25 cellular contexts compared by ENCODE assay signal in genomic region chr1:37814257-37814656, GRCh38. TPM values are rescaled to one million over a fixed set of nuclear protein-coding genes. Genes with fewer than 3 reads are reported as not detected.
DNase-seq lines count a peak whose midpoint lies in the region; ATAC-seq, FAIRE-seq and TF ChIP-seq lines count a peak whose summit lies in the region.
"Had no signal": no experiment of that assay in that cellular context is flagged by ENCODE, and none has a peak within 500 bp of the region (broad histone marks: within the 10 kb centered on the region; RNA-seq: fewer than 3 reads in every experiment).

No MANE protein-coding gene starts in this region.

- peaks cover 13% of the 10 kb centered on the region for H3F3A ChIP-seq in neural progenitor cell (ENCODE audit: low read depth)

- peaks cover 9% of the 10 kb centered on the region for H3K4me1 Mint-ChIP-seq in astrocyte (ENCODE audit: low read depth, unreplicated experiment)
- peaks cover 18% of the 10 kb centered on the region for H3K4me1 Mint-ChIP-seq in neural progenitor cell
- H3K4me1 Mint-ChIP-seq in naive thymus-derived CD4-positive, alpha-beta T cell: peaks cover 5 to 22% (median 13%) of the 10 kb centered on the region in 7 donors

- H3K4me2 ChIP-seq in astrocyte (ENCODE audit: low read length) (no peak overlapping the region), neural progenitor cell (no peak overlapping the region)
- H3K4me2 ChIP-seq: SK-N-SH had no signal

- H4K20me1 ChIP-seq in astrocyte (ENCODE audit: insufficient read depth, low read length) (peaks cover 49% of the 10 kb centered on the region), neural progenitor cell (ENCODE audit: low read depth) (peaks cover 32% of the 10 kb centered on the region)

- H3K9me3 Mint-ChIP-seq in astrocyte (ENCODE audit: unreplicated experiment): no peaks in the 10 kb centered on the region
- H3K9me3 Mint-ChIP-seq in neural progenitor cell: no peaks in the 10 kb centered on the region
- no peaks in the 10 kb centered on the region for H3K9me3 Mint-ChIP-seq in naive thymus-derived CD4-positive, alpha-beta T cell
- H3K9me3 Mint-ChIP-seq: activated B cell treated with CpG ODN at 0.5 μM for 24 hours; activated CD4-positive, alpha-beta memory T cell treated with anti-CD3 and anti-CD28 coated beads, Interleukin-2, amount 10 ng/mL, durations not matched to agents 7 days and 5 days; CD4-positive, alpha-beta T cell; T-helper 2 cell treated with Interferon-gamma antibody and Interleukin-4, amounts not matched to agents 5 μg/mL and 100 μg/mL, for 36 hours had no signal

- no peak for TF ChIP-seq CTCF in astrocyte (IDR thresholded peaks at IDR 0.05; ENCODE audit: insufficient read depth, low read depth, low read length)
- no peak for TF ChIP-seq CTCF in neural progenitor cell (IDR thresholded peaks at IDR 0.05)

- no peak for ATAC-seq in naive thymus-derived CD4-positive, alpha-beta T cell
- ATAC-seq: left ventricle myocardium superior, mucosa of descending colon had no signal

- peaks cover 24% of the 10 kb centered on the region for H3K36me3 Mint-ChIP-seq in astrocyte (ENCODE audit: low read depth, unreplicated experiment)
- peaks cover 17% of the 10 kb centered on the region for H3K36me3 Mint-ChIP-seq in neural progenitor cell
- H3K36me3 Mint-ChIP-seq in naive thymus-derived CD4-positive, alpha-beta T cell: peaks cover 0 to 20% (median 4%) of the 10 kb centered on the region in 5 donors

- H2AFZ ChIP-seq in astrocyte (ENCODE audit: low read depth, low read length) (no peak overlapping the region), neural progenitor cell (replicated peaks) (no peak overlapping the region)

- H3K27me3 ChIP-seq in astrocyte (ENCODE audit: insufficient read depth, low read length) (no peaks in the 10 kb centered on the region), skeletal muscle tissue (ENCODE audit: control insufficient read depth in 3 of 3, insufficient read depth in 3 of 3, low read length in 3 of 3) (no peaks in the 10 kb centered on the region), neural progenitor cell (no peaks in the 10 kb centered on the region)
- H3K27me3 ChIP-seq in naive thymus-derived CD4-positive, alpha-beta T cell (ENCODE audit: control insufficient read depth in 2 of 2, insufficient read depth in 2 of 2, low read length in 2 of 2): no peaks in the 10 kb centered on the region
- H3K27me3 ChIP-seq: tibial artery had no signal

- CTCF ChIA-PET in naive thymus-derived CD4-positive, alpha-beta T cell (lab: Charles Lee): no interaction called here

- peak; percentile 93 for DNase-seq in NCI-H526 treated with DMSO at 0.1 percent for 48 hours (lab: John Stamatoyannopoulos, UW)
- DNase-seq in astrocyte (ENCODE audit: low read depth): no peak
- DNase-seq in head of caudate nucleus: peak in 24 of 42 donors; percentile 15 to 70 (median 44)
- DNase-seq in neural progenitor cell (ENCODE audit: low spot score): no peak
- DNase-seq in naive thymus-derived CD4-positive, alpha-beta T cell: no peak
- no peak for DNase-seq in DMS53 treated with DMSO at 0.1 percent for 48 hours (lab: John Stamatoyannopoulos, UW; ENCODE audit: unreplicated experiment)
- DNase-seq: activated B cell treated with CpG ODN at 0.5 μM for 24 hours; activated CD4-positive, alpha-beta memory T cell treated with anti-CD3 and anti-CD28 coated beads, Interleukin-2, amount 10 ng/mL, durations not matched to agents 7 days and 5 days; activated naive CD4-positive, alpha-beta T cell; activated T-cell treated with anti-CD3 and anti-CD28 coated beads, Interleukin-2, amount 50 U/mL, for 1 hour; CD4-positive, alpha-beta T cell; DMS53; GF-D8; KBM-7; left ventricle myocardium superior; mucosa of descending colon; NCI-H146; NCI-H510A treated with DMSO at 0.1 percent for 48 hours; SK-N-SH; stimulated activated CD4-positive, alpha-beta T cell treated with anti-CD3 and anti-CD28 coated beads, Interleukin-1b, Interleukin-23, amount 100 ng/mL, for 48 hours; tibial artery had no signal

- H3K27ac ChIP-seq in astrocyte (ENCODE audit: low read depth, low read length): no peak overlapping the region
- H3K27ac ChIP-seq in skeletal muscle tissue (ENCODE audit: low read depth, low read length): peak overlapping the region; percentile 5
- no peak overlapping the region for H3K27ac ChIP-seq in neural progenitor cell
- no peak overlapping the region for H3K27ac ChIP-seq in naive thymus-derived CD4-positive, alpha-beta T cell (ENCODE audit: low read depth, low read length)
- H3K27ac ChIP-seq: prostate gland, skin epidermis, tibial artery had no signal

- FAIRE-seq in astrocyte (lab: Jason Lieb, UNC): no peak

- no peaks in the 10 kb centered on the region for H3K27me3 Mint-ChIP-seq in astrocyte (ENCODE audit: low read depth, unreplicated experiment)
- H3K27me3 Mint-ChIP-seq in neural progenitor cell (ENCODE audit: insufficient read depth, low read depth): peaks cover 8% of the 10 kb centered on the region
- H3K27me3 Mint-ChIP-seq in naive thymus-derived CD4-positive, alpha-beta T cell: no peaks in the 10 kb centered on the region
- H3K27me3 Mint-ChIP-seq: activated B cell treated with CpG ODN at 0.5 μM for 24 hours; activated CD4-positive, alpha-beta memory T cell treated with anti-CD3 and anti-CD28 coated beads, Interleukin-2, amount 10 ng/mL, durations not matched to agents 7 days and 5 days; CD4-positive, alpha-beta T cell had no signal

- H3K4me3 Mint-ChIP-seq in astrocyte (ENCODE audit: unreplicated experiment): no peak overlapping the region
- H3K4me3 Mint-ChIP-seq in neural progenitor cell: no peak overlapping the region
- H3K4me3 Mint-ChIP-seq in naive thymus-derived CD4-positive, alpha-beta T cell: no peak overlapping the region
- H3K4me3 Mint-ChIP-seq: activated B cell treated with CpG ODN at 0.5 μM for 24 hours; activated CD4-positive, alpha-beta memory T cell treated with anti-CD3 and anti-CD28 coated beads, Interleukin-2, amount 10 ng/mL, durations not matched to agents 7 days and 5 days; CD4-positive, alpha-beta T cell; T-helper 2 cell treated with Interferon-gamma antibody and Interleukin-4, amounts not matched to agents 5 μg/mL and 100 μg/mL, for 36 hours had no signal

- peaks cover 8% of the 10 kb centered on the region for H3K4me1 ChIP-seq in astrocyte (ENCODE audit: insufficient read depth, low read length)
- H3K4me1 ChIP-seq in skeletal muscle tissue (ENCODE audit: control insufficient read depth in 3 of 3, insufficient read depth in 3 of 3, low read length in 3 of 3): peaks cover 21 to 25% (median 24%) of the 10 kb centered on the region in 3 donors
- peaks cover 5% of the 10 kb centered on the region for H3K4me1 ChIP-seq in neural progenitor cell
- peaks cover 0 to under 1% of the 10 kb centered on the region in 2 donors for H3K4me1 ChIP-seq in naive thymus-derived CD4-positive, alpha-beta T cell (ENCODE audit: control insufficient read depth in 2 of 2, insufficient read depth in 2 of 2, low read length in 2 of 2)

- H3K4me3 ChIP-seq in astrocyte (ENCODE audit: insufficient read depth, low read depth, low read length): no peak overlapping the region
- peak overlapping the region in 1 of 3 donors; percentile 26 for H3K4me3 ChIP-seq in skeletal muscle tissue (ENCODE audit: low read length in 3 of 3)
- no peak overlapping the region for H3K4me3 ChIP-seq in neural progenitor cell
- no peak overlapping the region for H3K4me3 ChIP-seq in naive thymus-derived CD4-positive, alpha-beta T cell (ENCODE audit: low read length)
- H3K4me3 ChIP-seq: mucosa of descending colon, prostate gland, skin epidermis, tibial artery had no signal

- H3K27ac Mint-ChIP-seq in astrocyte (ENCODE audit: unreplicated experiment) (peak overlapping the region; percentile 58), neural progenitor cell (no peak overlapping the region)
- no peak overlapping the region for H3K27ac Mint-ChIP-seq in naive thymus-derived CD4-positive, alpha-beta T cell
- H3K27ac Mint-ChIP-seq: activated B cell treated with CpG ODN at 0.5 μM for 24 hours; activated CD4-positive, alpha-beta memory T cell treated with anti-CD3 and anti-CD28 coated beads, Interleukin-2, amount 10 ng/mL, durations not matched to agents 7 days and 5 days; CD4-positive, alpha-beta T cell; T-helper 2 cell treated with Interferon-gamma antibody and Interleukin-4, amounts not matched to agents 5 μg/mL and 100 μg/mL, for 36 hours had no signal

- no peak overlapping the region for H3K9ac ChIP-seq in astrocyte (ENCODE audit: low read length)
- H3K9ac ChIP-seq in skeletal muscle tissue (ENCODE audit: low read depth in 1 of 3, low read length in 3 of 3): peak overlapping the region in 2 of 3 donors; percentile 59 to 78
- H3K9ac ChIP-seq in neural progenitor cell: no peak overlapping the region
- H3K9ac ChIP-seq: SK-N-SH had no signal

- H3K79me2 ChIP-seq in astrocyte (ENCODE audit: insufficient read depth, low read length) (peaks cover 35% of the 10 kb centered on the region), neural progenitor cell (ENCODE audit: low read depth) (peaks cover 17% of the 10 kb centered on the region)

- H3K9me3 ChIP-seq in astrocyte (ENCODE audit: insufficient read depth, low read depth, low read length): no peaks in the 10 kb centered on the region
- H3K9me3 ChIP-seq in skeletal muscle tissue (ENCODE audit: control insufficient read depth in 3 of 3, low read length in 3 of 3): no peaks in the 10 kb centered on the region
- no peaks in the 10 kb centered on the region for H3K9me3 ChIP-seq in neural progenitor cell (ENCODE audit: low read depth)
- no peaks in the 10 kb centered on the region for H3K9me3 ChIP-seq in naive thymus-derived CD4-positive, alpha-beta T cell (ENCODE audit: control insufficient read depth in 2 of 3, low read length in 3 of 3)
- H3K9me3 ChIP-seq: mucosa of descending colon, prostate gland, SK-N-SH, tibial artery had no signal

- peaks cover 6% of the 10 kb centered on the region for H3K36me3 ChIP-seq in astrocyte (ENCODE audit: insufficient read depth, low read length)
- peaks cover 12 to 27% (median 23%) of the 10 kb centered on the region in 3 donors for H3K36me3 ChIP-seq in skeletal muscle tissue (ENCODE audit: control insufficient read depth in 3 of 3, insufficient read depth in 3 of 3, low read length in 3 of 3)
- peaks cover 3% of the 10 kb centered on the region for H3K36me3 ChIP-seq in neural progenitor cell
- peaks cover 0 to 35% (median 4%) of the 10 kb centered on the region in 3 experiments for H3K36me3 ChIP-seq in naive thymus-derived CD4-positive, alpha-beta T cell (ENCODE audit: control insufficient read depth in 2 of 3, insufficient read depth in 3 of 3, low read length in 3 of 3)
- H3K36me3 ChIP-seq: prostate gland had no signal

- intact Hi-C loops in head of caudate nucleus (cut with DNase I): no loop called here
- intact Hi-C loops in naive thymus-derived CD4-positive, alpha-beta T cell (cut with micrococcal nuclease): no loop called here

- POLR2A ChIA-PET in naive thymus-derived CD4-positive, alpha-beta T cell (lab: Charles Lee): interaction anchor here (0.6 kb wide), 1 partner anchor 22 kb away, joined by 3 read pairs; no protein-coding TSS in a partner anchor

RNA-seq across cellular contexts. Expression of gene YRDC, which starts 6.2 kb away (rescaled TPM):
- total RNA-seq in astrocyte (25.9 and 28.1 TPM in 2 replicates), skeletal muscle tissue (7.3 TPM), neural progenitor cell (ENCODE audit: low replicate concordance) (12.9 and 17.4 TPM in 2 replicates)
- total RNA-seq in naive thymus-derived CD4-positive, alpha-beta T cell: 10 to 100 TPM; 13.1 to 30.6 (median 22.3) TPM
- 10 to 100 TPM; 13.4 to 17.0 TPM for polyA plus RNA-seq in naive thymus-derived CD4-positive, alpha-beta T cell

RNA-seq across cellular contexts. Expression of gene C1orf122, which starts 6.7 kb away (rescaled TPM):
- total RNA-seq in astrocyte: 69.6 and 70.0 TPM in 2 replicates
- 9.4 TPM for total RNA-seq in skeletal muscle tissue
- total RNA-seq in neural progenitor cell (ENCODE audit: low replicate concordance): 17.7 and 35.7 TPM in 2 replicates
- total RNA-seq in naive thymus-derived CD4-positive, alpha-beta T cell: 10 to 100 TPM; 11.4 to 20.6 (median 11.7) TPM
- 10 to 100 TPM; 24.8 to 26.4 TPM for polyA plus RNA-seq in naive thymus-derived CD4-positive, alpha-beta T cell

RNA-seq across cellular contexts. Expression of gene MANEAL, which starts 20.6 kb away (rescaled TPM):
- total RNA-seq in astrocyte: 0.67 and 1.4 TPM in 2 replicates
- total RNA-seq in skeletal muscle tissue: 2.1 TPM
- 0.24 and 0.40 TPM in 2 replicates for total RNA-seq in neural progenitor cell (ENCODE audit: low replicate concordance)
- 1 to 10 TPM in 4 of 5 experiments, under 1 TPM in 1; 0.66 to 2.1 (median 1.1) TPM for total RNA-seq in naive thymus-derived CD4-positive, alpha-beta T cell
- polyA plus RNA-seq in naive thymus-derived CD4-positive, alpha-beta T cell: 1 to 10 TPM in 1 of 2 donors, under 1 TPM in 1; 0.48 to 1.6 TPM

RNA-seq across cellular contexts. Expression of gene MTF1, which starts 45.1 kb away (rescaled TPM):
- 16.6 and 16.7 TPM in 2 replicates for total RNA-seq in astrocyte
- total RNA-seq in skeletal muscle tissue: 2.1 TPM
- 5.6 and 5.9 TPM in 2 replicates for total RNA-seq in neural progenitor cell (ENCODE audit: low replicate concordance)
- total RNA-seq in naive thymus-derived CD4-positive, alpha-beta T cell: 10 to 100 TPM; 22.9 to 45.2 (median 27.1) TPM
- 10 to 100 TPM; 25.2 to 27.1 TPM for polyA plus RNA-seq in naive thymus-derived CD4-positive, alpha-beta T cell

RNA-seq across cellular contexts. Expression of gene EPHA10, which starts 49.3 kb away (rescaled TPM):
- total RNA-seq in astrocyte: 0.31 TPM in 1 of 2 replicates, not detected in the other
- not detected for total RNA-seq in skeletal muscle tissue
- total RNA-seq in neural progenitor cell (ENCODE audit: low replicate concordance): 0.53 TPM in 1 of 2 replicates, not detected in the other
- total RNA-seq in naive thymus-derived CD4-positive, alpha-beta T cell: under 1 TPM in 1 of 5 experiments, not detected in 4; 0.19 TPM
- not detected for polyA plus RNA-seq in naive thymus-derived CD4-positive, alpha-beta T cell
- total RNA-seq: activated CD4-positive, alpha-beta memory T cell treated with anti-CD3 and anti-CD28 coated beads, Interleukin-2, amount 10 ng/mL, durations not matched to agents 7 days and 5 days; CD4-positive, alpha-beta T cell had no signal

Comparison
In these comparisons a context has a peak if more than half of its experiments do, and no peak if none do; other contexts are left out.
1. DNase-seq: peak in NCI-H526 treated with DMSO at 0.1 percent for 48 hours (single experiment) and head of caudate nucleus (24 of 42); none in astrocyte (single experiment), neural progenitor cell (single experiment), naive thymus-derived CD4-positive, alpha-beta T cell (0 of 9) and DMS53 treated with DMSO at 0.1 percent for 48 hours (single experiment).
2. H3K9ac ChIP-seq: peak in skeletal muscle tissue (2 of 3); none in astrocyte (single experiment) and neural progenitor cell (single experiment).